Comparison of ENCODE assay signal across 8 cellular contexts in genomic region chr3:58491506-58492384, GRCh38. TPM values are rescaled to one million over a fixed set of nuclear protein-coding genes. Genes with fewer than 3 reads are reported as not detected.
DNase-seq lines count a peak whose midpoint lies in the region; ATAC-seq and TF ChIP-seq lines count a peak whose summit lies in the region.

Gene KCTD6 (plus strand): TSS chr3:58492096. CDS start chr3:58498756, 6,660 bp downstream.

- H3K4me3 Mint-ChIP-seq in activated CD4-positive, alpha-beta T cell treated with anti-CD3 and anti-CD28 coated beads, Interleukin-2, amount 10 ng/mL, durations not matched to agents 24 days and 14 days, result peak within 1 kb of the TSS; percentile 91

- H3K36me3 Mint-ChIP-seq in activated CD4-positive, alpha-beta T cell treated with anti-CD3 and anti-CD28 coated beads, Interleukin-2, amount 10 ng/mL, durations not matched to agents 24 days and 14 days (ENCODE audit: low read depth), result peaks cover 2% of the 10 kb centered on the region

- H3K4me3 ChIP-seq in BJ (ENCODE audit: low read depth, low read length) (peak within 1 kb of the TSS; percentile 78), liver (ENCODE audit: low read depth in 1 of 3, low read length in 3 of 3) (peak within 1 kb of the TSS; percentile 87 to 98 (median 89))

- peaks cover 44% of the 10 kb centered on the region for H3K27me3 Mint-ChIP-seq in activated CD4-positive, alpha-beta T cell treated with anti-CD3 and anti-CD28 coated beads, Interleukin-2, amount 10 ng/mL, durations not matched to agents 24 days and 14 days

- H3K4me1 Mint-ChIP-seq in activated CD4-positive, alpha-beta T cell treated with anti-CD3 and anti-CD28 coated beads, Interleukin-2, amount 10 ng/mL, durations not matched to agents 24 days and 14 days, result peaks cover 24% of the 10 kb centered on the region

- H3K27me3 ChIP-seq in BJ (ENCODE audit: control insufficient read depth, insufficient read depth, low read length) (no peaks in the 10 kb centered on the region; the same call in 1 of the 2 replicates), liver (ENCODE audit: control insufficient read depth in 4 of 4, insufficient read depth in 4 of 4, low read length in 3 of 4) (no peaks in the 10 kb centered on the region)

- peak within 1 kb of the TSS; percentile 86 for H3K27ac Mint-ChIP-seq in activated CD4-positive, alpha-beta T cell treated with anti-CD3 and anti-CD28 coated beads, Interleukin-2, amount 10 ng/mL, durations not matched to agents 24 days and 14 days

- peak; percentile 55 to 71 for TF ChIP-seq RAD21 in liver (IDR thresholded peaks at IDR 0.05)

- peak within 1 kb of the TSS; percentile 88 to 89 for H3K9ac ChIP-seq in liver (ENCODE audit: low read depth in 1 of 2, low read length in 2 of 2)

- peak; percentile 56 for TF ChIP-seq CTCF in BJ (IDR thresholded peaks at IDR 0.05; ENCODE audit: insufficient read depth, low read depth, low read length)
- peak; percentile 88 for TF ChIP-seq CTCF in liver (IDR thresholded peaks at IDR 0.05; ENCODE audit: low read depth, low read length, missing input control)

- no peaks in the 10 kb centered on the region for H3K9me3 Mint-ChIP-seq in activated CD4-positive, alpha-beta T cell treated with anti-CD3 and anti-CD28 coated beads, Interleukin-2, amount 10 ng/mL, durations not matched to agents 24 days and 14 days

- intact Hi-C loops in activated CD4-positive, alpha-beta T cell treated with anti-CD3 and anti-CD28 coated beads, Interleukin-2, amount 10 ng/mL, durations not matched to agents 24 days and 14 days (cut with micrococcal nuclease), result loop anchor here (1.0 to 5.0 kb wide), 7 partner anchors 20 to 561 kb away; partner anchors contain the start of genes CFAP20DC, HTD2, PDHB and RPP14

- no peaks in the 10 kb centered on the region for H3K9me3 ChIP-seq in liver (ENCODE audit: control insufficient read depth in 4 of 4, low read length in 3 of 4)

- CTCF ChIA-PET in BJ (lab: Yijun Ruan, JAX), result interaction anchor here (0.6 to 2.9 kb wide), 25 partner anchors 8 to 185 kb away, joined by 3 to 15 read pairs (median 4); partner anchors contain the start of genes ACOX2, HTD2, PDHB and PXK

- peak; percentile 62 for DNase-seq in BJ (ENCODE audit: low read depth)
- peak; percentile 92 for DNase-seq in GM19238 (ENCODE audit: insufficient read length, low spot score)
- peak; percentile 23 for DNase-seq in NCI-H524 treated with DMSO at 0.1 percent for 48 hours (lab: John Stamatoyannopoulos, UW)
- peak; percentile 97 for DNase-seq in activated CD4-positive, alpha-beta T cell treated with anti-CD3 and anti-CD28 coated beads, Interleukin-2, amount 10 ng/mL, durations not matched to agents 24 days and 14 days
- DNase-seq in dedifferentiated amniotic fluid mesenchymal stem cell (ENCODE audit: extremely low spot score), result peak; percentile 85
- peak; percentile 88 for DNase-seq in stimulated activated CD4-positive, alpha-beta T cell treated with anti-CD3 and anti-CD28 coated beads, Interleukin-4, amount 100 ng/mL, for 1 hour

- H3K27ac ChIP-seq in liver (ENCODE audit: low read depth in 1 of 2, low read length in 2 of 2), result peak within 1 kb of the TSS; percentile 81 to 86

- H3K36me3 ChIP-seq in BJ (ENCODE audit: control insufficient read depth, insufficient read depth, low read length) (no peaks in the 10 kb centered on the region), liver (ENCODE audit: control insufficient read depth in 4 of 4, insufficient read depth in 3 of 4, low read depth in 1 of 4, low read length in 3 of 4) (no peaks in the 10 kb centered on the region)

- peak; percentile 96 for ATAC-seq in HG03439 (IDR thresholded peaks at IDR 0.05; ENCODE audit: unreplicated experiment)

- POLR2A ChIA-PET in BJ (lab: Charles Lee), result interaction anchor here (0.6 kb wide), 1 partner anchor 161 kb away, joined by 3 read pairs; no protein-coding TSS in a partner anchor

- WGBS in liver, result 1% methylated on average over 101 of the region's 101 CpGs

- peaks cover 8 to 65% (median 47%) of the 10 kb centered on the region in 4 donors for H3K4me1 ChIP-seq in liver (ENCODE audit: control insufficient read depth in 4 of 4, insufficient read depth in 4 of 4, low read length in 3 of 4)

TF ChIP-seq in liver, 16 proteins besides CTCF, POLR2A, EP300 and RAD21:
- TF ChIP-seq, protein P1, sequence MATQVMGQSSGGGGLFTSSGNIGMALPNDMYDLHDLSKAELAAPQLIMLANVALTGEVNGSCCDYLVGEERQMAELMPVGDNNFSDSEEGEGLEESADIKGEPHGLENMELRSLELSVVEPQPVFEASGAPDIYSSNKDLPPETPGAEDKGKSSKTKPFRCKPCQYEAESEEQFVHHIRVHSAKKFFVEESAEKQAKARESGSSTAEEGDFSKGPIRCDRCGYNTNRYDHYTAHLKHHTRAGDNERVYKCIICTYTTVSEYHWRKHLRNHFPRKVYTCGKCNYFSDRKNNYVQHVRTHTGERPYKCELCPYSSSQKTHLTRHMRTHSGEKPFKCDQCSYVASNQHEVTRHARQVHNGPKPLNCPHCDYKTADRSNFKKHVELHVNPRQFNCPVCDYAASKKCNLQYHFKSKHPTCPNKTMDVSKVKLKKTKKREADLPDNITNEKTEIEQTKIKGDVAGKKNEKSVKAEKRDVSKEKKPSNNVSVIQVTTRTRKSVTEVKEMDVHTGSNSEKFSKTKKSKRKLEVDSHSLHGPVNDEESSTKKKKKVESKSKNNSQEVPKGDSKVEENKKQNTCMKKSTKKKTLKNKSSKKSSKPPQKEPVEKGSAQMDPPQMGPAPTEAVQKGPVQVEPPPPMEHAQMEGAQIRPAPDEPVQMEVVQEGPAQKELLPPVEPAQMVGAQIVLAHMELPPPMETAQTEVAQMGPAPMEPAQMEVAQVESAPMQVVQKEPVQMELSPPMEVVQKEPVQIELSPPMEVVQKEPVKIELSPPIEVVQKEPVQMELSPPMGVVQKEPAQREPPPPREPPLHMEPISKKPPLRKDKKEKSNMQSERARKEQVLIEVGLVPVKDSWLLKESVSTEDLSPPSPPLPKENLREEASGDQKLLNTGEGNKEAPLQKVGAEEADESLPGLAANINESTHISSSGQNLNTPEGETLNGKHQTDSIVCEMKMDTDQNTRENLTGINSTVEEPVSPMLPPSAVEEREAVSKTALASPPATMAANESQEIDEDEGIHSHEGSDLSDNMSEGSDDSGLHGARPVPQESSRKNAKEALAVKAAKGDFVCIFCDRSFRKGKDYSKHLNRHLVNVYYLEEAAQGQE (IDR thresholded peaks at IDR 0.05), result no peak
- TF ChIP-seq HNF4A (conservative IDR thresholded peaks at IDR 0.05) (peak in 1 of 2 donors; percentile 5), SP1 (IDR thresholded peaks at IDR 0.05) (peak; percentile 53), YY1 (IDR thresholded peaks at IDR 0.05) (peak; percentile 22), ATF3 (IDR thresholded peaks at IDR 0.05) (no peak)

RNA-seq across cellular contexts. Expression of gene KCTD6, which starts in this region (rescaled TPM):
- polyA plus RNA-seq in BJ (2011; rRNA removed) (5.1 and 9.4 TPM in 2 replicates), liver (10 to 100 TPM in 1 of 2 donors, 1 to 10 TPM in 1; 6.5 to 10.0 TPM)
- 4.1 and 4.7 TPM in 2 replicates for polyA minus RNA-seq in BJ (2011; rRNA and poly(A)+ RNA removed)
- total RNA-seq in activated CD4-positive, alpha-beta T cell treated with anti-CD3 and anti-CD28 coated beads, Interleukin-2, amount 10 ng/mL, durations not matched to agents 24 days and 14 days, result 5.8 and 6.3 TPM in 2 replicates
- 10 to 100 TPM; 10.7 to 13.8 TPM for total RNA-seq in liver

Comparison
In these comparisons a context has a peak if more than half of its experiments do, and no peak if none do; other contexts are left out.
1. Peak in every context shown above with its lines: DNase-seq, ATAC-seq, H3K4me3 ChIP-seq and H3K27ac ChIP-seq.
2. DNase-seq: peak in every context shown above with its lines; median percentile 97 in activated CD4-positive, alpha-beta T cell treated with anti-CD3 and anti-CD28 coated beads, Interleukin-2, amount 10 ng/mL, durations not matched to agents 24 days and 14 days; 92 in GM19238; 88 in stimulated activated CD4-positive, alpha-beta T cell treated with anti-CD3 and anti-CD28 coated beads, Interleukin-4, amount 100 ng/mL, for 1 hour; 85 in dedifferentiated amniotic fluid mesenchymal stem cell; 62 in BJ; 23 in NCI-H524 treated with DMSO at 0.1 percent for 48 hours.